ENCODE assay signal across 18 cellular contexts in genomic region chr3:97691354-97691753, GRCh38.
"Had no signal": no experiment of that assay in that cellular context is flagged by ENCODE, and none has a peak within 500 bp of the region (broad histone marks: within the 10 kb centered on the region; RNA-seq: fewer than 3 reads in every experiment).

No MANE protein-coding gene starts in this region.

- ATAC-seq: activated CD4-positive, CD25-positive, alpha-beta regulatory T cell treated with anti-CD3 and anti-CD28 coated beads, Interleukin-2, amount 50 U/mL, for 24 hours; activated CD8-positive, alpha-beta memory T cell treated with anti-CD3 and anti-CD28 coated beads, Interleukin-2, amount 10 ng/mL, durations not matched to agents 7 days and 5 days; activated CD8-positive, alpha-beta T cell treated with anti-CD3 and anti-CD28 coated beads for 36 hours; activated naive CD8-positive, alpha-beta T cell treated with anti-CD3 and anti-CD28 coated beads, Interleukin-2, amount 50 U/mL, for 24 hours; heart right ventricle; lower lobe of right lung; right lobe of liver; stimulated activated naive CD8-positive, alpha-beta T cell treated with anti-CD3 and anti-CD28 coated beads, Interleukin-15, amount 100 ng/mL, for 72 hours had no signal

- DNase-seq: activated CD4-positive, alpha-beta T cell treated with anti-CD3 and anti-CD28 coated beads, Interleukin-2, amount 10 ng/mL, durations not matched to agents 24 days and 14 days; activated CD8-positive, alpha-beta memory T cell treated with anti-CD3 and anti-CD28 coated beads, Interleukin-2, amount 10 ng/mL, durations not matched to agents 7 days and 5 days; activated CD8-positive, alpha-beta T cell treated with anti-CD3 and anti-CD28 coated beads for 36 hours; activated effector memory CD4-positive, alpha-beta T cell treated with anti-CD3 and anti-CD28 coated beads, Interleukin-2, amount 50 U/mL, for 16 hours; activated naive CD4-positive, alpha-beta T cell treated with anti-CD3 and anti-CD28 coated beads, Interleukin-2, amount 50 U/mL, for 16 hours; activated naive CD8-positive, alpha-beta T cell treated with anti-CD3 and anti-CD28 coated beads, Interleukin-2, amount 50 U/mL, for 24 hours; activated T-cell treated with anti-CD3 and anti-CD28 coated beads for 4 hours; cerebellar nuclear complex; cortex of kidney; heart right ventricle; islet precursor cell; lower lobe of right lung; naive B cell; nucleus accumbens; right lobe of liver; stimulated activated CD4-positive, alpha-beta T cell treated with anti-CD3 and anti-CD28 coated beads, Interleukin-1b, Interleukin-23, amount 100 ng/mL, for 48 hours; stimulated activated naive CD8-positive, alpha-beta T cell treated with anti-CD3 and anti-CD28 coated beads, Interleukin-15, amount 100 ng/mL, for 72 hours had no signal
